Comparison of ENCODE assay signal across 1 cellular context in genomic region chr16:85460983-85461813, GRCh38.
TF ChIP-seq lines count a peak whose summit lies in the region.

No MANE protein-coding gene starts in this region.

TF ChIP-seq in HepG2, 621 proteins besides CTCF, POLR2A, EP300 and RAD21 (continued from another document):
- TF ChIP-seq SNAPC4 (CRISPR knock-in tag; IDR thresholded peaks at IDR 0.05), result no peak
- TF ChIP-seq DNMT1 (CRISPR knock-in tag; IDR thresholded peaks at IDR 0.05), result no peak
- TF ChIP-seq FOXA1 (IDR thresholded peaks at IDR 0.05), result no peak
- peak; percentile 80 for TF ChIP-seq FOXA1 (CRISPR knock-in tag; IDR thresholded peaks at IDR 0.05)
- TF ChIP-seq PRDM4 (CRISPR knock-in tag; IDR thresholded peaks at IDR 0.05; ENCODE audit: borderline replicate concordance), result no peak
- no peak for TF ChIP-seq KDM6A (CRISPR knock-in tag; IDR thresholded peaks at IDR 0.05; ENCODE audit: low read depth)
- no peak for TF ChIP-seq ZC3H13 (CRISPR knock-in tag; IDR thresholded peaks at IDR 0.05)
- TF ChIP-seq LCORL (IDR thresholded peaks at IDR 0.05), result no peak
- TF ChIP-seq LCORL (CRISPR knock-in tag; IDR thresholded peaks at IDR 0.05), result peak; percentile 81; the same call in 1 of the 2 replicates
- TF ChIP-seq ZNF510 (CRISPR knock-in tag; IDR thresholded peaks at IDR 0.05; ENCODE audit: low read depth), result no peak
- TF ChIP-seq IRF2 (CRISPR knock-in tag; IDR thresholded peaks at IDR 0.05), result no peak
- peak; percentile 93 for TF ChIP-seq ZNF263 (CRISPR knock-in tag; IDR thresholded peaks at IDR 0.05)
- no peak for TF ChIP-seq CREBL2 (CRISPR knock-in tag; IDR thresholded peaks at IDR 0.05; ENCODE audit: borderline replicate concordance)
- 0 out of 2 replicates have a peak, but pooled peaks have one; percentile 37 for TF ChIP-seq ZNF558 (CRISPR knock-in tag; IDR thresholded peaks at IDR 0.05; ENCODE audit: borderline replicate concordance)
- TF ChIP-seq ZNF30 (CRISPR knock-in tag; IDR thresholded peaks at IDR 0.05), result no peak
- TF ChIP-seq ZNF274 (CRISPR knock-in tag; IDR thresholded peaks at IDR 0.05), result 0 out of 2 replicates have a peak, but pooled peaks have one; percentile 33
- TF ChIP-seq FOXC1 (CRISPR knock-in tag; IDR thresholded peaks at IDR 0.05; ENCODE audit: borderline replicate concordance), result no peak
- no peak for TF ChIP-seq ARNTL (CRISPR knock-in tag; IDR thresholded peaks at IDR 0.05)
- TF ChIP-seq ELK4 (CRISPR knock-in tag; IDR thresholded peaks at IDR 0.05; ENCODE audit: borderline replicate concordance), result no peak
